ENCODE assay signal across 22 cellular contexts in the genomic region with DNA sequence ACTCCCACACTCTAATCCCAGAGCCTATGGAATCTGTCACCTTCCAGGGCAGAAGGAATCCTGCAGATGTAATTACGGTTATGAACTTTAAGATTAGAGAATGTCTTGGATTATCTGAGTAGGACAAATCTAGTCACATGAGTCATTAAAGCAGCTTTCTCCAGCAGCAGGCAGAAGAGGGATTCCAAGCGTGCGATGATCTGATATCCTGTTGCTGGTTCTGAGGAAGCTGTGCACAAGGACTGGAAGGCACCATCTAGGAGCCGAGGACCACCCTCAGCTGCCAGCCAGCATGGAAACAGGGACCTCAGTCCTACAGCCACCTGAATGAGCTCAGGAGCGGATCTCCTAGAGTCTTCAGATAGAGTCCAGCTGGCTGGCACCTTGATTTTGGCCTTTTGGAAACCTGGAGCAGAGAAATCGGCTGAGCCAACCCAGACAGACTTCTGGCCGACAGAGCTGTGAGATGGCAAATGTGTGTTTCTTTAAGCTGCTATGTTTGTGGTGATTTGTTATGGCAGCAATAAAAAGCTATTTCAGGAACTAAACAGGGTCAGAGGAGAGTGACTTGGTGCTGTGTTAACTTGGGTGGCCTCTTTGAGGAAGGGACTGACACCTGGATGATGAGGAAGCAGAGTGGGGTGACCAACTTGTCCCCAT. TPM values are rescaled to one million over a fixed set of nuclear protein-coding genes. Genes with fewer than 3 reads are reported as not detected.
A peak's percentile ranks its signal among the peaks of the same experiment; 100 is the strongest.
DNase-seq lines count a peak whose midpoint lies in the region; ATAC-seq lines count a peak whose summit lies in the region.
"Had no signal": no experiment of that assay in that cellular context is flagged by ENCODE, and none has a peak within 500 bp of the region (broad histone marks: within the 10 kb centered on the region; RNA-seq: fewer than 3 reads in every experiment).

No MANE protein-coding gene starts in this region.

- no peaks in the 10 kb centered on the region for H3K36me3 Mint-ChIP-seq in naive thymus-derived CD4-positive, alpha-beta T cell
- H3K36me3 Mint-ChIP-seq: activated naive CD8-positive, alpha-beta T cell treated with anti-CD3 and anti-CD28 coated beads, Interleukin-2, amount 10 ng/mL, durations not matched to agents 7 days and 5 days; CD4-positive, CD25-positive, alpha-beta regulatory T cell; naive B cell had no signal

- intact Hi-C loops in left colon (cut with DNase I, micrococcal nuclease) = no loop called here
- intact Hi-C loops in naive thymus-derived CD4-positive, alpha-beta T cell (cut with micrococcal nuclease) = no loop called here

- no peak overlapping the region for H3K27ac ChIP-seq in substantia nigra (ENCODE audit: low read depth, low read length, poor library complexity, severe bottlenecking)
- no peak overlapping the region for H3K27ac ChIP-seq in naive thymus-derived CD4-positive, alpha-beta T cell (ENCODE audit: low read depth, low read length)
- H3K27ac ChIP-seq: body of pancreas had no signal

- CTCF ChIA-PET in naive thymus-derived CD4-positive, alpha-beta T cell (lab: Charles Lee) = no interaction called here

- H3K27me3 Mint-ChIP-seq in naive thymus-derived CD4-positive, alpha-beta T cell = peaks cover 3 to 35% (median 12%) of the 10 kb centered on the region in 5 donors

- no peak overlapping the region for H3K4me3 Mint-ChIP-seq in naive thymus-derived CD4-positive, alpha-beta T cell
- H3K4me3 Mint-ChIP-seq: activated CD4-positive, alpha-beta T cell treated with anti-CD3 and anti-CD28 coated beads for 36 hours; activated naive CD8-positive, alpha-beta T cell treated with anti-CD3 and anti-CD28 coated beads, Interleukin-2, amount 10 ng/mL, durations not matched to agents 7 days and 5 days; CD4-positive, CD25-positive, alpha-beta regulatory T cell had no signal

- no peaks in the 10 kb centered on the region for H3K36me3 ChIP-seq in naive thymus-derived CD4-positive, alpha-beta T cell (ENCODE audit: control insufficient read depth in 2 of 3, insufficient read depth in 3 of 3, low read length in 3 of 3)

- peaks cover 0 to 3% (median 0%) of the 10 kb centered on the region in 11 donors for H3K9me3 Mint-ChIP-seq in naive thymus-derived CD4-positive, alpha-beta T cell
- H3K9me3 Mint-ChIP-seq: activated naive CD8-positive, alpha-beta T cell treated with anti-CD3 and anti-CD28 coated beads, Interleukin-2, amount 10 ng/mL, durations not matched to agents 7 days and 5 days; activated T-helper 2 cell treated with anti-CD3 and anti-CD28 coated beads, Interferon-gamma antibody, Interleukin-2, Interleukin-4, amounts not matched to agents 10 μg/mL and 5 μg/mL and 100 μg/mL, durations not matched to agents 14 hours and 24 hours and 36 hours; CD4-positive, CD25-positive, alpha-beta regulatory T cell; naive B cell had no signal

- peak; percentile 74 for ATAC-seq in left colon
- no peak for ATAC-seq in naive thymus-derived CD4-positive, alpha-beta T cell
- ATAC-seq: activated CD4-positive, alpha-beta T cell treated with anti-CD3 and anti-CD28 coated beads for 36 hours; body of pancreas; Right ventricle myocardium inferior had no signal

- POLR2A ChIA-PET in naive thymus-derived CD4-positive, alpha-beta T cell (lab: Charles Lee) = no interaction called here

- DNase-seq in NCI-H510A treated with DMSO at 0.1 percent for 48 hours (lab: John Stamatoyannopoulos, UW) (peak; percentile 36), NCI-H510A (lab: John Stamatoyannopoulos, UW) (no peak), SK-N-DZ (ENCODE audit: low spot score) (peak; percentile 34), left colon (peak in 1 of 2 donors; percentile 33), NCI-H187 treated with DMSO at 0.1 percent for 48 hours (lab: John Stamatoyannopoulos, UW) (no peak), substantia nigra (lab: John Stamatoyannopoulos, UW) (no peak), SW 1271 (lab: John Stamatoyannopoulos, UW) (no peak)
- DNase-seq in naive thymus-derived CD4-positive, alpha-beta T cell = no peak
- DNase-seq: activated CD4-positive, alpha-beta T cell treated with anti-CD3 and anti-CD28 coated beads for 36 hours; activated naive CD8-positive, alpha-beta T cell treated with anti-CD3 and anti-CD28 coated beads, Interleukin-2, amount 10 ng/mL, durations not matched to agents 7 days and 5 days; body of pancreas; CD4-positive, CD25-positive, alpha-beta regulatory T cell; islet precursor cell; Karpas-422; naive B cell; NCI-H1048; NCI-H226; small intestine; stimulated activated CD4-positive, alpha-beta T cell treated with anti-CD3 and anti-CD28 coated beads, Interleukin-4, amount 100 ng/mL, for 24 hours had no signal

- H3K4me1 Mint-ChIP-seq in naive thymus-derived CD4-positive, alpha-beta T cell = peaks cover 0 to 5% (median 0%) of the 10 kb centered on the region in 7 donors

- H3K9me3 ChIP-seq in naive thymus-derived CD4-positive, alpha-beta T cell (ENCODE audit: control insufficient read depth in 2 of 3, low read length in 3 of 3) = no peaks in the 10 kb centered on the region
- H3K9me3 ChIP-seq: body of pancreas had no signal

- H3K27me3 ChIP-seq in naive thymus-derived CD4-positive, alpha-beta T cell (ENCODE audit: control insufficient read depth in 2 of 2, insufficient read depth in 2 of 2, low read length in 2 of 2) = no peaks in the 10 kb centered on the region
- H3K27me3 ChIP-seq: body of pancreas had no signal

- no peak overlapping the region for H3K27ac Mint-ChIP-seq in naive thymus-derived CD4-positive, alpha-beta T cell
- H3K27ac Mint-ChIP-seq: activated CD4-positive, alpha-beta T cell treated with anti-CD3 and anti-CD28 coated beads for 36 hours; activated naive CD8-positive, alpha-beta T cell treated with anti-CD3 and anti-CD28 coated beads, Interleukin-2, amount 10 ng/mL, durations not matched to agents 7 days and 5 days; activated T-helper 2 cell treated with anti-CD3 and anti-CD28 coated beads, Interferon-gamma antibody, Interleukin-2, Interleukin-4, amounts not matched to agents 10 μg/mL and 5 μg/mL and 100 μg/mL, durations not matched to agents 14 hours and 24 hours and 36 hours; CD4-positive, CD25-positive, alpha-beta regulatory T cell; naive B cell had no signal

- no peaks in the 10 kb centered on the region for H3K4me1 ChIP-seq in naive thymus-derived CD4-positive, alpha-beta T cell (ENCODE audit: control insufficient read depth in 2 of 2, insufficient read depth in 2 of 2, low read length in 2 of 2)
- H3K4me1 ChIP-seq: body of pancreas had no signal

- no peak overlapping the region for H3K4me3 ChIP-seq in naive thymus-derived CD4-positive, alpha-beta T cell (ENCODE audit: low read length)
- H3K4me3 ChIP-seq: body of pancreas had no signal

RNA-seq across cellular contexts. Expression of gene LRRN2, which starts 34.5 kb away (rescaled TPM):
- 1.8 and 2.0 TPM in 2 replicates for polyA plus RNA-seq in SK-N-DZ (2014; cell fraction: cytosol; rRNA removed)
- 1.6 and 2.1 TPM in 2 replicates for polyA plus RNA-seq in SK-N-DZ (2014; cell fraction: nucleus; rRNA removed)
- total RNA-seq in left colon = 10 to 100 TPM in 1 of 2 donors, 1 to 10 TPM in 1; 5.6 to 23.0 TPM
- total RNA-seq in naive thymus-derived CD4-positive, alpha-beta T cell = not detected
- polyA plus RNA-seq in naive thymus-derived CD4-positive, alpha-beta T cell = 1 to 10 TPM in 1 of 2 donors, not detected in 1; 1.3 TPM
- total RNA-seq: activated naive CD8-positive, alpha-beta T cell treated with anti-CD3 and anti-CD28 coated beads, Interleukin-2, amount 10 ng/mL, durations not matched to agents 7 days and 5 days; activated T-helper 2 cell treated with anti-CD3 and anti-CD28 coated beads, Interferon-gamma antibody, Interleukin-2, Interleukin-4, amounts not matched to agents 10 μg/mL and 5 μg/mL and 100 μg/mL, durations not matched to agents 14 hours and 24 hours and 36 hours; CD4-positive, CD25-positive, alpha-beta regulatory T cell; endothelial cell of umbilical vein had no signal
- polyA plus RNA-seq: endothelial cell of umbilical vein had no signal

Comparison
In these comparisons a context has a peak if more than half of its experiments do, and no peak if none do; other contexts are left out.
1. DNase-seq: peak in NCI-H510A treated with DMSO at 0.1 percent for 48 hours (single experiment) and SK-N-DZ (single experiment); none in NCI-H510A (single experiment), NCI-H187 treated with DMSO at 0.1 percent for 48 hours (single experiment), substantia nigra (0 of 49), naive thymus-derived CD4-positive, alpha-beta T cell (0 of 9) and SW 1271 (0 of 2).
2. RNA of gene LRRN2, which starts 34.5 kb away (total RNA-seq): 5.6 to 23.0 TPM in left colon; not detected in naive thymus-derived CD4-positive, alpha-beta T cell; every median in the first group is over 4 times any median in the second.